ENCODE assay signal across 31 cellular contexts in genomic region chr3:142876417-142876816, GRCh38. TPM values are rescaled to one million over a fixed set of nuclear protein-coding genes. Genes with fewer than 3 reads are reported as not detected.
"Had no signal": no experiment of that assay in that cellular context is flagged by ENCODE, and none has a peak within 500 bp of the region (broad histone marks: within the 10 kb centered on the region; RNA-seq: fewer than 3 reads in every experiment).

No MANE protein-coding gene starts in this region.

- DNase-seq: activated CD4-positive, alpha-beta memory T cell treated with anti-CD3 and anti-CD28 coated beads, Interleukin-2, amount 10 ng/mL, durations not matched to agents 7 days and 5 days; activated CD4-positive, alpha-beta T cell treated with anti-CD3 and anti-CD28 coated beads for 1 hour; activated CD4-positive, alpha-beta T cell treated with anti-CD3 and anti-CD28 coated beads for 4 hours; activated CD4-positive, alpha-beta T cell treated with anti-CD3 and anti-CD28 coated beads, Interleukin-2, amount 10 ng/mL, durations not matched to agents 7 days and 5 days; activated CD4-positive, alpha-beta T cell treated with anti-CD3 and anti-CD28 coated beads, Interleukin-2, amount 50 U/mL, for 4 hours; activated CD8-positive, alpha-beta memory T cell treated with anti-CD3 and anti-CD28 coated beads, Interleukin-2, amount 50 U/mL, for 48 hours; activated effector memory CD4-positive, alpha-beta T cell treated with Interleukin-2 at 50 U/mL for 16 hours; activated gamma-delta T cell treated with Interleukin-2 at 50 U/mL for 16 hours; activated naive CD4-positive, alpha-beta T cell treated with anti-CD3 and anti-CD28 coated beads, Interleukin-2, amount 50 U/mL, for 16 hours; activated naive CD4-positive, alpha-beta T cell treated with Interleukin-2 at 50 U/mL for 16 hours; activated T-cell treated with anti-CD3 and anti-CD28 coated beads for 4 hours; activated T-cell treated with anti-CD3 and anti-CD28 coated beads, Interleukin-2, amount 50 U/mL, for 24 hours; amniotic stem cell; anterior cingulate cortex; brain microvascular endothelial cell; dorsolateral prefrontal cortex; effector memory CD4-positive, alpha-beta T cell; endodermal cell; erythroblast; esophagus squamous epithelium; foreskin melanocyte; head of caudate nucleus; T-helper 2 cell had no signal

- H3K9me3 ChIP-seq: esophagus squamous epithelium, gastroesophageal sphincter had no signal

- H3K27ac ChIP-seq: brain microvascular endothelial cell, coronary artery, dorsolateral prefrontal cortex, esophagus squamous epithelium, gastroesophageal sphincter, VCaP had no signal

- H3K27me3 Mint-ChIP-seq: dendritic cell treated with granulocyte-macrophage colony-stimulating factor and Interleukin-4, amounts not matched to agents 40 ng/mL and 50 ng/mL, for 4 days had no signal

- H3K4me1 ChIP-seq: esophagus squamous epithelium, gastroesophageal sphincter had no signal

- H3K4me3 ChIP-seq: coronary artery, dorsolateral prefrontal cortex, esophagus squamous epithelium, gastroesophageal sphincter had no signal

- H3K36me3 Mint-ChIP-seq: activated naive CD8-positive, alpha-beta T cell; WTC11 had no signal

- H3K27me3 ChIP-seq: brain microvascular endothelial cell, gastroesophageal sphincter had no signal

- H3K36me3 ChIP-seq: brain microvascular endothelial cell, esophagus squamous epithelium, gastroesophageal sphincter had no signal

- ATAC-seq: gastroesophageal sphincter, WTC11 had no signal

- H3K4me1 Mint-ChIP-seq: activated CD4-positive, alpha-beta memory T cell treated with anti-CD3 and anti-CD28 coated beads, Interleukin-2, amount 10 ng/mL, durations not matched to agents 7 days and 5 days; central memory CD8-positive, alpha-beta T cell had no signal

- H3K4me3 Mint-ChIP-seq: activated CD4-positive, alpha-beta memory T cell treated with anti-CD3 and anti-CD28 coated beads, Interleukin-2, amount 10 ng/mL, durations not matched to agents 7 days and 5 days; activated CD4-positive, alpha-beta T cell treated with anti-CD3 and anti-CD28 coated beads, Interleukin-2, amount 10 ng/mL, durations not matched to agents 7 days and 5 days; activated naive CD8-positive, alpha-beta T cell; activated T-cell treated with anti-CD3 and anti-CD28 coated beads, Interleukin-2, amount 50 U/mL, for 24 hours; activated T-cell treated with anti-CD3 and anti-CD28 coated beads, Interleukin-2, amount 50 U/mL, for 72 hours; central memory CD8-positive, alpha-beta T cell; dendritic cell treated with granulocyte-macrophage colony-stimulating factor and Interleukin-4, amounts not matched to agents 40 ng/mL and 50 ng/mL, for 4 days; endodermal cell; WTC11 had no signal

- H3K9me3 Mint-ChIP-seq: activated CD4-positive, alpha-beta memory T cell treated with anti-CD3 and anti-CD28 coated beads, Interleukin-2, amount 10 ng/mL, durations not matched to agents 7 days and 5 days; activated CD4-positive, alpha-beta T cell treated with anti-CD3 and anti-CD28 coated beads, Interleukin-2, amount 10 ng/mL, durations not matched to agents 7 days and 5 days; activated T-cell treated with anti-CD3 and anti-CD28 coated beads, Interleukin-2, amount 50 U/mL, for 24 hours; activated T-cell treated with anti-CD3 and anti-CD28 coated beads, Interleukin-2, amount 50 U/mL, for 72 hours; central memory CD8-positive, alpha-beta T cell; dendritic cell treated with granulocyte-macrophage colony-stimulating factor and Interleukin-4, amounts not matched to agents 40 ng/mL and 50 ng/mL, for 4 days; endodermal cell; WTC11 had no signal

- H3K27ac Mint-ChIP-seq: activated CD4-positive, alpha-beta memory T cell treated with anti-CD3 and anti-CD28 coated beads, Interleukin-2, amount 10 ng/mL, durations not matched to agents 7 days and 5 days; activated CD4-positive, alpha-beta T cell treated with anti-CD3 and anti-CD28 coated beads, Interleukin-2, amount 10 ng/mL, durations not matched to agents 7 days and 5 days; activated naive CD8-positive, alpha-beta T cell; dendritic cell treated with granulocyte-macrophage colony-stimulating factor and Interleukin-4, amounts not matched to agents 40 ng/mL and 50 ng/mL, for 4 days; endodermal cell; WTC11 had no signal

RNA-seq across cellular contexts. Expression of gene PCOLCE2, which starts 12.5 kb away (rescaled TPM):
- total RNA-seq: activated CD4-positive, alpha-beta T cell treated with anti-CD3 and anti-CD28 coated beads, Interleukin-2, amount 10 ng/mL, durations not matched to agents 7 days and 5 days; activated T-cell treated with anti-CD3 and anti-CD28 coated beads, Interleukin-2, amount 50 U/mL, for 72 hours had no signal
